ENCODE assay signal across 24 cellular contexts in genomic region chr17:66043419-66043818, GRCh38.
DNase-seq lines count a peak whose midpoint lies in the region; FAIRE-seq and TF ChIP-seq lines count a peak whose summit lies in the region.
"Had no signal": no experiment of that assay in that cellular context is flagged by ENCODE, and none has a peak within 500 bp of the region (broad histone marks: within the 10 kb centered on the region; RNA-seq: fewer than 3 reads in every experiment).

No MANE protein-coding gene starts in this region.

- H3K27me3 ChIP-seq in OCI-LY3 (ENCODE audit: low read depth, low read length): no peaks in the 10 kb centered on the region
- H3K27me3 ChIP-seq: BLaER1 had no signal

- intact Hi-C loops in activated CD4-positive, alpha-beta T cell treated with anti-CD3 and anti-CD28 coated beads, Interleukin-2, amount 10 ng/mL, durations not matched to agents 24 days and 14 days (cut with micrococcal nuclease): no loop called here

- H3K4me3 Mint-ChIP-seq in activated CD4-positive, alpha-beta T cell treated with anti-CD3 and anti-CD28 coated beads, Interleukin-2, amount 10 ng/mL, durations not matched to agents 24 days and 14 days: no peak overlapping the region
- H3K4me3 Mint-ChIP-seq: CD14-positive monocyte; CD4-positive, alpha-beta memory T cell; CD4-positive, CD25-positive, alpha-beta regulatory T cell; CD8-positive, alpha-beta memory T cell had no signal

- DNase-seq in GM12891 (ENCODE audit: insufficient read length, low spot score) (no peak), putamen (ENCODE audit: low spot score) (no peak)
- no peak for DNase-seq in activated CD4-positive, alpha-beta T cell treated with anti-CD3 and anti-CD28 coated beads, Interleukin-2, amount 10 ng/mL, durations not matched to agents 24 days and 14 days
- DNase-seq: 8988T; ACHN; BE2C; C1 segment of cervical spinal cord; CD4-positive, alpha-beta memory T cell; CD4-positive, CD25-positive, alpha-beta regulatory T cell; CD8-positive, alpha-beta memory T cell; COR-L47; DMS 273 treated with DMSO at 0.1 percent for 48 hours; DMS153; DMS53; DMS79; DND-41; EL; GDM1 had no signal

- H3K4me3 ChIP-seq in OCI-LY3 (ENCODE audit: low read length): no peak overlapping the region
- H3K4me3 ChIP-seq: BLaER1, GM12878 had no signal

- H2AFZ ChIP-seq in OCI-LY3 (ENCODE audit: low read depth, low read length): peak overlapping the region; percentile 62; the same call in 1 of the 2 replicates

- peaks cover 20% of the 10 kb centered on the region for H3K4me1 ChIP-seq in OCI-LY3 (ENCODE audit: low read length)
- H3K4me1 ChIP-seq: BE2C, BLaER1 had no signal

- H3K79me2 ChIP-seq in OCI-LY3 (ENCODE audit: low read length): no peaks in the 10 kb centered on the region

- H3K36me3 Mint-ChIP-seq in activated CD4-positive, alpha-beta T cell treated with anti-CD3 and anti-CD28 coated beads, Interleukin-2, amount 10 ng/mL, durations not matched to agents 24 days and 14 days (ENCODE audit: low read depth): no peaks in the 10 kb centered on the region
- H3K36me3 Mint-ChIP-seq: CD14-positive monocyte; CD4-positive, CD25-positive, alpha-beta regulatory T cell; CD8-positive, alpha-beta memory T cell had no signal

- no peaks in the 10 kb centered on the region for H3K9me3 ChIP-seq in OCI-LY3 (ENCODE audit: insufficient read depth, low read length)
- H3K9me3 ChIP-seq: BE2C, BLaER1 had no signal

- H4K20me1 ChIP-seq in OCI-LY3 (ENCODE audit: insufficient read depth, low read length): no peaks in the 10 kb centered on the region
- H4K20me1 ChIP-seq: BLaER1 had no signal

- no peak for FAIRE-seq in GM12891 (lab: Jason Lieb, UNC)
- FAIRE-seq: GM12878, GM19239 had no signal

- TF ChIP-seq POLR2A in GM12891 (IDR thresholded peaks at IDR 0.05; ENCODE audit: low read depth, low read length): no peak

- no peak overlapping the region for H3K27ac Mint-ChIP-seq in activated CD4-positive, alpha-beta T cell treated with anti-CD3 and anti-CD28 coated beads, Interleukin-2, amount 10 ng/mL, durations not matched to agents 24 days and 14 days
- H3K27ac Mint-ChIP-seq: CD14-positive monocyte; CD4-positive, alpha-beta memory T cell; CD4-positive, CD25-positive, alpha-beta regulatory T cell; CD8-positive, alpha-beta memory T cell had no signal

- H3K9me3 Mint-ChIP-seq in activated CD4-positive, alpha-beta T cell treated with anti-CD3 and anti-CD28 coated beads, Interleukin-2, amount 10 ng/mL, durations not matched to agents 24 days and 14 days: no peaks in the 10 kb centered on the region
- H3K9me3 Mint-ChIP-seq: CD14-positive monocyte; CD8-positive, alpha-beta memory T cell had no signal

- H3K4me2 ChIP-seq in OCI-LY3 (ENCODE audit: low read length): peak overlapping the region; percentile 44
- H3K4me2 ChIP-seq: BLaER1 had no signal

- H3K27me3 Mint-ChIP-seq in activated CD4-positive, alpha-beta T cell treated with anti-CD3 and anti-CD28 coated beads, Interleukin-2, amount 10 ng/mL, durations not matched to agents 24 days and 14 days: peaks cover 4% of the 10 kb centered on the region
- H3K27me3 Mint-ChIP-seq: CD4-positive, alpha-beta memory T cell; CD4-positive, CD25-positive, alpha-beta regulatory T cell; CD8-positive, alpha-beta memory T cell had no signal

- H3K4me1 Mint-ChIP-seq in activated CD4-positive, alpha-beta T cell treated with anti-CD3 and anti-CD28 coated beads, Interleukin-2, amount 10 ng/mL, durations not matched to agents 24 days and 14 days: no peaks in the 10 kb centered on the region
- H3K4me1 Mint-ChIP-seq: CD14-positive monocyte; CD4-positive, alpha-beta memory T cell; CD4-positive, CD25-positive, alpha-beta regulatory T cell; CD8-positive, alpha-beta memory T cell had no signal

- no peaks in the 10 kb centered on the region for H3K36me3 ChIP-seq in OCI-LY3 (replicated peaks; ENCODE audit: low read depth, low read length)
- H3K36me3 ChIP-seq: BE2C, BLaER1 had no signal

- H3K27ac ChIP-seq in OCI-LY3 (ENCODE audit: low read length) (no peak overlapping the region), VCaP (peak overlapping the region; percentile 65)
- H3K27ac ChIP-seq: BLaER1 had no signal

- H3K9ac ChIP-seq in OCI-LY3 (ENCODE audit: low read length): no peak overlapping the region
- H3K9ac ChIP-seq: BLaER1 had no signal

- TF ChIP-seq CTCF in OCI-LY3 (IDR thresholded peaks at IDR 0.05; ENCODE audit: low read depth, low read length) (no peak), VCaP (conservative IDR thresholded peaks at IDR 0.05) (no peak)

TF ChIP-seq in GM12891, 5 proteins besides CTCF, POLR2A, EP300 and RAD21:
- TF ChIP-seq TAF1 (IDR thresholded peaks at IDR 0.05; ENCODE audit: low read depth, low read length) (no peak), POU2F2 (IDR thresholded peaks at IDR 0.05; ENCODE audit: low read depth, low read length) (no peak), POLR2AphosphoS5 (IDR thresholded peaks at IDR 0.05; ENCODE audit: low read depth, low read length) (no peak), PAX5 (IDR thresholded peaks at IDR 0.05; ENCODE audit: insufficient read depth, low read length, severe bottlenecking) (no peak), SPI1 (IDR thresholded peaks at IDR 0.05; ENCODE audit: low read depth, low read length) (no peak)
